Comparison of ENCODE assay signal across 7 cellular contexts in genomic region chr1:232578681-232579195, GRCh38. TPM values are rescaled to one million over a fixed set of nuclear protein-coding genes. Genes with fewer than 3 reads are reported as not detected.
A peak's percentile ranks its signal among the peaks of the same experiment; 100 is the strongest.
DNase-seq lines count a peak whose midpoint lies in the region; ATAC-seq, FAIRE-seq and TF ChIP-seq lines count a peak whose summit lies in the region.

No MANE protein-coding gene starts in this region.

- ATAC-seq in HG02759 (IDR thresholded peaks at IDR 0.05; ENCODE audit: unreplicated experiment) (peak; percentile 53), SK-N-SH treated with all-trans-retinoic acid at 6 μM for 48 hours (no peak)

- DNase-seq in GM19239 (ENCODE audit: insufficient read length, low spot score) (no peak), neural crest cell (ENCODE audit: low read depth, low spot score) (no peak), cerebellar cortex (ENCODE audit: low spot score) (no peak), HuH-7.5 (ENCODE audit: low spot score) (no peak)
- no peak for DNase-seq in activated CD4-positive, alpha-beta memory T cell treated with anti-CD3 and anti-CD28 coated beads, Interleukin-2, amount 10 ng/mL, durations not matched to agents 7 days and 5 days

- H3K36me3 Mint-ChIP-seq in activated CD4-positive, alpha-beta memory T cell treated with anti-CD3 and anti-CD28 coated beads, Interleukin-2, amount 10 ng/mL, durations not matched to agents 7 days and 5 days (ENCODE audit: low read depth): no peaks in the 10 kb centered on the region
- H3K36me3 Mint-ChIP-seq in neural crest cell (ENCODE audit: low read depth): peaks cover 10% of the 10 kb centered on the region

- TF ChIP-seq CTCF in neural crest cell (conservative IDR thresholded peaks at IDR 0.05): no peak

- H3K4me3 Mint-ChIP-seq in activated CD4-positive, alpha-beta memory T cell treated with anti-CD3 and anti-CD28 coated beads, Interleukin-2, amount 10 ng/mL, durations not matched to agents 7 days and 5 days: peak overlapping the region; percentile 29
- H3K4me3 Mint-ChIP-seq in neural crest cell: no peak overlapping the region

- no peaks in the 10 kb centered on the region for H3K9me3 Mint-ChIP-seq in activated CD4-positive, alpha-beta memory T cell treated with anti-CD3 and anti-CD28 coated beads, Interleukin-2, amount 10 ng/mL, durations not matched to agents 7 days and 5 days
- H3K9me3 Mint-ChIP-seq in neural crest cell: peaks cover 3% of the 10 kb centered on the region

- H3K27me3 Mint-ChIP-seq in activated CD4-positive, alpha-beta memory T cell treated with anti-CD3 and anti-CD28 coated beads, Interleukin-2, amount 10 ng/mL, durations not matched to agents 7 days and 5 days: no peaks in the 10 kb centered on the region
- H3K27me3 Mint-ChIP-seq in neural crest cell (ENCODE audit: low read depth): no peaks in the 10 kb centered on the region

- H3K27ac Mint-ChIP-seq in activated CD4-positive, alpha-beta memory T cell treated with anti-CD3 and anti-CD28 coated beads, Interleukin-2, amount 10 ng/mL, durations not matched to agents 7 days and 5 days: peak overlapping the region; percentile 78
- H3K27ac Mint-ChIP-seq in neural crest cell (ENCODE audit: unreplicated experiment): peak overlapping the region; percentile 77

- FAIRE-seq in GM19239 (lab: Jason Lieb, UNC): peak; percentile 94

- H3K4me1 Mint-ChIP-seq in activated CD4-positive, alpha-beta memory T cell treated with anti-CD3 and anti-CD28 coated beads, Interleukin-2, amount 10 ng/mL, durations not matched to agents 7 days and 5 days: peaks cover 52% of the 10 kb centered on the region
- peaks cover 76% of the 10 kb centered on the region for H3K4me1 Mint-ChIP-seq in neural crest cell

- POLR2A ChIA-PET in activated CD4-positive, alpha-beta memory T cell treated with anti-CD3 and anti-CD28 coated beads, Interleukin-2, amount 10 ng/mL, durations not matched to agents 7 days and 5 days (lab: Charles Lee): interaction anchor here (1.0 to 2.0 kb wide), 4 partner anchors 16 to 21 kb away, joined by 3 to 9 read pairs (median 4); no protein-coding TSS in a partner anchor

- CTCF ChIA-PET in activated CD4-positive, alpha-beta memory T cell treated with anti-CD3 and anti-CD28 coated beads, Interleukin-2, amount 10 ng/mL, durations not matched to agents 7 days and 5 days (lab: Charles Lee): interaction anchor here (0.7 to 1.5 kb wide), 3 partner anchors 20 to 70 kb away, joined by 3 to 5 read pairs (median 3); no protein-coding TSS in a partner anchor

TF ChIP-seq in SK-N-SH treated with all-trans-retinoic acid at 6 μM for 48 hours, 23 proteins besides CTCF, POLR2A, EP300 and RAD21:
- TF ChIP-seq ARNTL (CRISPR knock-in tag; IDR thresholded peaks at IDR 0.05; ENCODE audit: borderline replicate concordance, low read depth) (no peak), CSRNP3 (CRISPR knock-in tag; IDR thresholded peaks at IDR 0.05) (no peak), TSHZ2 (CRISPR knock-in tag; IDR thresholded peaks at IDR 0.05) (no peak), OSR1 (CRISPR knock-in tag; IDR thresholded peaks at IDR 0.05) (no peak), TOX (CRISPR knock-in tag; IDR thresholded peaks at IDR 0.05; ENCODE audit: borderline replicate concordance) (no peak), CREB5 (CRISPR knock-in tag; IDR thresholded peaks at IDR 0.05; ENCODE audit: low read depth) (no peak), ZFP3 (CRISPR knock-in tag; IDR thresholded peaks at IDR 0.05) (no peak), RARB (CRISPR knock-in tag; IDR thresholded peaks at IDR 0.05) (no peak), GLIS3 (CRISPR knock-in tag; IDR thresholded peaks at IDR 0.05) (no peak), TCF4 (CRISPR knock-in tag; IDR thresholded peaks at IDR 0.05; ENCODE audit: borderline replicate concordance) (no peak), ZNF8 (CRISPR knock-in tag; IDR thresholded peaks at IDR 0.05) (no peak), ZNF565 (CRISPR knock-in tag; conservative IDR thresholded peaks at IDR 0.05; ENCODE audit: low read depth) (no peak), ESRRG (CRISPR knock-in tag; IDR thresholded peaks at IDR 0.05) (no peak)
TF ChIP-seq in SK-N-SH treated with all-trans-retinoic acid at 6 μM for 48 hours: peak in this region for 0.

RNA-seq across cellular contexts. Expression of gene SIPA1L2, which starts 51.2 kb away (rescaled TPM):
- under 1 TPM; 0.78 to 0.93 TPM for total RNA-seq in activated CD4-positive, alpha-beta memory T cell treated with anti-CD3 and anti-CD28 coated beads, Interleukin-2, amount 10 ng/mL, durations not matched to agents 7 days and 5 days
- 34.5 and 38.7 TPM in 2 replicates for total RNA-seq in neural crest cell

Comparison
In these comparisons a context has a peak if more than half of its experiments do, and no peak if none do; other contexts are left out.
1. RNA of gene SIPA1L2, which starts 51.2 kb away (total RNA-seq): 34.5 to 38.7 TPM in neural crest cell; 0.78 to 0.93 TPM in activated CD4-positive, alpha-beta memory T cell treated with anti-CD3 and anti-CD28 coated beads, Interleukin-2, amount 10 ng/mL, durations not matched to agents 7 days and 5 days; every median in the first group is over 10 times any median in the second.